18 cellular contexts compared by ENCODE assay signal in the genomic region with DNA sequence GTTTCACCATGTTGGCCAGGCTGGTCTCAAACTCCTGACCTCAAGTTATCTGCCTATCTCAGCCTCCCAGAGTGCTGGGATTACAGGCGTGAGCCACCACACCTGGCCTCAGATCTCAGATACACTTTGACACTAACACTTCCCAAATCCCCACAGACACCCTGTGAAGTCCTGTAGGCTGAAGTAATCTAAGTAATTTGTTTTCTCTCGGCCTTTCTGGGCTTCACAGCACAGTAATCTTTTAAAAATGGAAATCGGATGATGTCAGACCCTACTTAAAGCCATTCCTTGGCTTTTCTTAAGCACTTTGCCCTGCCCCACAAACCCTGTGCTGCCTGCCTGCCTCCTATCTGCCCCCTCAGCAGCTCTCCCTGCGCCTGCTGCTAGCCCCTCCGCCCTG. TPM values are rescaled to one million over a fixed set of nuclear protein-coding genes. Genes with fewer than 3 reads are reported as not detected.
DNase-seq lines count a peak whose midpoint lies in the region; ATAC-seq and TF ChIP-seq lines count a peak whose summit lies in the region.
"Had no signal": no experiment of that assay in that cellular context is flagged by ENCODE, and none has a peak within 500 bp of the region (broad histone marks: within the 10 kb centered on the region; RNA-seq: fewer than 3 reads in every experiment).

No MANE protein-coding gene starts in this region.

- peak overlapping the region; percentile 80 for H4K91ac ChIP-seq in mesenchymal stem cell (ENCODE audit: low read length)

- no peak for DNase-seq in activated CD8-positive, alpha-beta T cell treated with anti-CD3 and anti-CD28 coated beads, Interleukin-2, amount 10 ng/mL, durations not matched to agents 7 days and 5 days
- DNase-seq in activated CD8-positive, alpha-beta T cell treated with anti-CD3 and anti-CD28 coated beads for 36 hours = no peak
- DNase-seq in WTC11 (ENCODE audit: low spot score) (no peak), mesenchymal stem cell (no peak), BE2C (no peak), tibial nerve (ENCODE audit: low spot score in 2 of 2) (no peak)
- DNase-seq: activated CD4-positive, alpha-beta T cell treated with anti-CD3 and anti-CD28 coated beads for 4 hours; activated T-cell treated with anti-CD3 and anti-CD28 coated beads, Interleukin-2, amount 50 U/mL, for 24 hours; GDM1; heart left ventricle; NCI-H1436; NCI-H2227 treated with DMSO at 0.1 percent for 48 hours; pancreas; Right ventricle myocardium superior; T1000 had no signal

- H3K4me3 Mint-ChIP-seq in activated CD8-positive, alpha-beta T cell treated with anti-CD3 and anti-CD28 coated beads, Interleukin-2, amount 10 ng/mL, durations not matched to agents 7 days and 5 days = no peak overlapping the region
- H3K4me3 Mint-ChIP-seq in activated CD8-positive, alpha-beta T cell treated with anti-CD3 and anti-CD28 coated beads for 36 hours = no peak overlapping the region
- H3K4me3 Mint-ChIP-seq in WTC11 = no peak overlapping the region
- H3K4me3 Mint-ChIP-seq: activated naive CD8-positive, alpha-beta T cell; activated T-cell treated with anti-CD3 and anti-CD28 coated beads, Interleukin-2, amount 50 U/mL, for 24 hours had no signal

- no peak overlapping the region for H3K4me2 ChIP-seq in mesenchymal stem cell (ENCODE audit: low read length, poor library complexity, severe bottlenecking)

- H2BK5ac ChIP-seq in mesenchymal stem cell (ENCODE audit: low read depth, low read length, poor library complexity, severe bottlenecking) = no peak overlapping the region

- H3K4ac ChIP-seq in mesenchymal stem cell (ENCODE audit: low read depth in 1 of 2, low read length in 2 of 2) = peak overlapping the region in 1 of 2 experiments; percentile 35

- H3K79me1 ChIP-seq in mesenchymal stem cell (replicated peaks; ENCODE audit: low read length, poor library complexity, severe bottlenecking) = peaks cover 11% of the 10 kb centered on the region

- H3K36me3 Mint-ChIP-seq in activated CD8-positive, alpha-beta T cell treated with anti-CD3 and anti-CD28 coated beads, Interleukin-2, amount 10 ng/mL, durations not matched to agents 7 days and 5 days (ENCODE audit: low read depth) = peaks cover 66% of the 10 kb centered on the region
- H3K36me3 Mint-ChIP-seq in activated CD8-positive, alpha-beta T cell treated with anti-CD3 and anti-CD28 coated beads for 36 hours (ENCODE audit: low read depth) = peaks cover 77% of the 10 kb centered on the region
- H3K36me3 Mint-ChIP-seq in WTC11 = peaks cover 86% of the 10 kb centered on the region

- CTCF ChIA-PET in activated CD8-positive, alpha-beta T cell treated with anti-CD3 and anti-CD28 coated beads, Interleukin-2, amount 10 ng/mL, durations not matched to agents 7 days and 5 days (lab: Charles Lee) = no interaction called here
- CTCF ChIA-PET in activated CD8-positive, alpha-beta T cell treated with anti-CD3 and anti-CD28 coated beads for 36 hours (lab: Charles Lee) = no interaction called here
- CTCF ChIA-PET in WTC11 (lab: Charles Lee) = no interaction called here

- no peak for ATAC-seq in activated CD8-positive, alpha-beta T cell treated with anti-CD3 and anti-CD28 coated beads, Interleukin-2, amount 10 ng/mL, durations not matched to agents 7 days and 5 days
- no peak for ATAC-seq in activated CD8-positive, alpha-beta T cell treated with anti-CD3 and anti-CD28 coated beads for 36 hours
- no peak for ATAC-seq in WTC11
- no peak for ATAC-seq in GM21390 (IDR thresholded peaks at IDR 0.05; ENCODE audit: unreplicated experiment)
- ATAC-seq: heart left ventricle, pancreas had no signal

- intact Hi-C loops in activated CD8-positive, alpha-beta T cell treated with anti-CD3 and anti-CD28 coated beads for 36 hours (cut with micrococcal nuclease) = no loop called here

- no peaks in the 10 kb centered on the region for H3K27me3 ChIP-seq in mesenchymal stem cell (ENCODE audit: control insufficient read depth in 1 of 2, insufficient read depth in 1 of 2, low read length in 2 of 2)
- no peaks in the 10 kb centered on the region for H3K27me3 ChIP-seq in BE2C
- no peaks in the 10 kb centered on the region for H3K27me3 ChIP-seq in tibial nerve
- H3K27me3 ChIP-seq: heart left ventricle, pancreas had no signal

- TF ChIP-seq EP300 in tibial nerve (IDR thresholded peaks at IDR 0.05) = no peak

- H3K27me3 Mint-ChIP-seq in activated CD8-positive, alpha-beta T cell treated with anti-CD3 and anti-CD28 coated beads, Interleukin-2, amount 10 ng/mL, durations not matched to agents 7 days and 5 days (ENCODE audit: low read depth) = no peaks in the 10 kb centered on the region
- no peaks in the 10 kb centered on the region for H3K27me3 Mint-ChIP-seq in activated CD8-positive, alpha-beta T cell treated with anti-CD3 and anti-CD28 coated beads for 36 hours
- no peaks in the 10 kb centered on the region for H3K27me3 Mint-ChIP-seq in WTC11 (ENCODE audit: low read depth)
- H3K27me3 Mint-ChIP-seq: activated naive CD8-positive, alpha-beta T cell; activated T-cell treated with anti-CD3 and anti-CD28 coated beads, Interleukin-2, amount 50 U/mL, for 24 hours had no signal

- peaks cover 31 to 76% of the 10 kb centered on the region in 2 experiments for H3K36me3 ChIP-seq in mesenchymal stem cell (ENCODE audit: control insufficient read depth in 1 of 2, insufficient read depth in 2 of 2, low read depth in 1 of 2, low read length in 2 of 2)
- peaks cover 68% of the 10 kb centered on the region for H3K36me3 ChIP-seq in BE2C
- H3K36me3 ChIP-seq in tibial nerve = peaks cover 0 to 58% (median 6%) of the 10 kb centered on the region in 3 donors

- H3K14ac ChIP-seq in mesenchymal stem cell (ENCODE audit: low read length in 2 of 2) = no peak overlapping the region

- 86% methylated on average over 4 of the region's 5 CpGs for WGBS in mesenchymal stem cell
- 95% methylated on average over 5 of the region's 5 CpGs for WGBS in tibial nerve, 2 donors

- peak overlapping the region; percentile 25 to 58 for H3K18ac ChIP-seq in mesenchymal stem cell (ENCODE audit: low read depth in 1 of 2, low read length in 2 of 2)

- H3K4me1 ChIP-seq in mesenchymal stem cell (ENCODE audit: control insufficient read depth, insufficient read depth, low read depth, low read length) = peaks cover 10% of the 10 kb centered on the region
- H3K4me1 ChIP-seq in BE2C = no peaks in the 10 kb centered on the region
- peaks cover 0 to 24% (median 2%) of the 10 kb centered on the region in 4 donors for H3K4me1 ChIP-seq in tibial nerve
- H3K4me1 ChIP-seq: heart left ventricle, pancreas had no signal

- no peak for TF ChIP-seq CTCF in activated CD8-positive, alpha-beta T cell treated with anti-CD3 and anti-CD28 coated beads for 36 hours (IDR thresholded peaks at IDR 0.05)
- no peak for TF ChIP-seq CTCF in WTC11 (IDR thresholded peaks at IDR 0.05)
- no peak for TF ChIP-seq CTCF in BE2C (IDR thresholded peaks at IDR 0.05; ENCODE audit: low read depth, low read length)
- no peak for TF ChIP-seq CTCF in tibial nerve (IDR thresholded peaks at IDR 0.05)

- H2AK5ac ChIP-seq in mesenchymal stem cell (ENCODE audit: low read length, severe bottlenecking) = no peak overlapping the region

- H3K4me3 ChIP-seq in mesenchymal stem cell (ENCODE audit: insufficient read depth in 1 of 2, low read depth in 1 of 2, low read length in 2 of 2) = no peak overlapping the region
- H3K4me3 ChIP-seq in BE2C (ENCODE audit: low read depth, low read length) = no peak overlapping the region
- no peak overlapping the region for H3K4me3 ChIP-seq in tibial nerve
- H3K4me3 ChIP-seq: heart left ventricle, pancreas had no signal

- H2BK120ac ChIP-seq in mesenchymal stem cell (ENCODE audit: low read depth, low read length) = no peak overlapping the region

- POLR2A ChIA-PET in activated CD8-positive, alpha-beta T cell treated with anti-CD3 and anti-CD28 coated beads, Interleukin-2, amount 10 ng/mL, durations not matched to agents 7 days and 5 days (lab: Charles Lee) = no interaction called here
- POLR2A ChIA-PET in activated CD8-positive, alpha-beta T cell treated with anti-CD3 and anti-CD28 coated beads for 36 hours (lab: Charles Lee) = interaction anchor here (0.7 kb wide), 1 partner anchor 27 kb away, joined by 3 read pairs; no protein-coding TSS in a partner anchor
- POLR2A ChIA-PET in WTC11 (lab: Charles Lee) = no interaction called here

- H2AFZ ChIP-seq in mesenchymal stem cell (ENCODE audit: low read depth, low read length) = no peak overlapping the region

- H3K27ac ChIP-seq in mesenchymal stem cell (ENCODE audit: low read length, poor library complexity, severe bottlenecking) (no peak overlapping the region), temporal lobe (ENCODE audit: low read depth, low read length) (peak overlapping the region; percentile 97), tibial nerve (peak overlapping the region in 2 of 4 donors; percentile 58 to 81)
- H3K27ac ChIP-seq: pancreas had no signal

- no peak overlapping the region for H3K23ac ChIP-seq in mesenchymal stem cell (ENCODE audit: low read length in 2 of 2)

- H3K4me1 Mint-ChIP-seq in activated CD8-positive, alpha-beta T cell treated with anti-CD3 and anti-CD28 coated beads, Interleukin-2, amount 10 ng/mL, durations not matched to agents 7 days and 5 days (ENCODE audit: low read depth) = peaks cover 17% of the 10 kb centered on the region
- H3K4me1 Mint-ChIP-seq in activated CD8-positive, alpha-beta T cell treated with anti-CD3 and anti-CD28 coated beads for 36 hours (ENCODE audit: low read depth) = peaks cover 42% of the 10 kb centered on the region
- peaks cover 30% of the 10 kb centered on the region for H3K4me1 Mint-ChIP-seq in WTC11

- peak overlapping the region; percentile 2 for H3K27ac Mint-ChIP-seq in activated CD8-positive, alpha-beta T cell treated with anti-CD3 and anti-CD28 coated beads, Interleukin-2, amount 10 ng/mL, durations not matched to agents 7 days and 5 days
- H3K27ac Mint-ChIP-seq in activated CD8-positive, alpha-beta T cell treated with anti-CD3 and anti-CD28 coated beads for 36 hours = no peak overlapping the region
- peak overlapping the region; percentile 32 for H3K27ac Mint-ChIP-seq in WTC11
- H3K27ac Mint-ChIP-seq: activated naive CD8-positive, alpha-beta T cell; activated T-cell treated with anti-CD3 and anti-CD28 coated beads, Interleukin-2, amount 50 U/mL, for 24 hours had no signal

- no peak for TF ChIP-seq POLR2A in tibial nerve (IDR thresholded peaks at IDR 0.05)

- no peaks in the 10 kb centered on the region for H3K9me3 ChIP-seq in mesenchymal stem cell (ENCODE audit: control insufficient read depth, low read length)
- no peaks in the 10 kb centered on the region for H3K9me3 ChIP-seq in BE2C
- H3K9me3 ChIP-seq in tibial nerve = no peaks in the 10 kb centered on the region
- H3K9me3 ChIP-seq: heart left ventricle, pancreas had no signal

- no peak overlapping the region for H2BK12ac ChIP-seq in mesenchymal stem cell (ENCODE audit: low read length in 2 of 2)

- no peak overlapping the region for H3K9ac ChIP-seq in mesenchymal stem cell (ENCODE audit: low read length)

- no peak overlapping the region for H2BK15ac ChIP-seq in mesenchymal stem cell (ENCODE audit: low read depth, poor library complexity, severe bottlenecking)

- H4K8ac ChIP-seq in mesenchymal stem cell (ENCODE audit: low read length) = peak overlapping the region; percentile 12

- no peaks in the 10 kb centered on the region for H3K9me3 Mint-ChIP-seq in activated CD8-positive, alpha-beta T cell treated with anti-CD3 and anti-CD28 coated beads, Interleukin-2, amount 10 ng/mL, durations not matched to agents 7 days and 5 days (ENCODE audit: insufficient read depth)
- no peaks in the 10 kb centered on the region for H3K9me3 Mint-ChIP-seq in activated CD8-positive, alpha-beta T cell treated with anti-CD3 and anti-CD28 coated beads for 36 hours
- H3K9me3 Mint-ChIP-seq in WTC11 = no peaks in the 10 kb centered on the region
- H3K9me3 Mint-ChIP-seq: activated T-cell treated with anti-CD3 and anti-CD28 coated beads, Interleukin-2, amount 50 U/mL, for 24 hours had no signal

RNA-seq across cellular contexts. Expression of a gene that starts 16.2 kb away (rescaled TPM):
- total RNA-seq in activated CD8-positive, alpha-beta T cell treated with anti-CD3 and anti-CD28 coated beads, Interleukin-2, amount 10 ng/mL, durations not matched to agents 7 days and 5 days = 100 to 1,000 TPM; 170 to 182 TPM
- 100 to 1,000 TPM; 309 to 319 TPM for total RNA-seq in activated CD8-positive, alpha-beta T cell treated with anti-CD3 and anti-CD28 coated beads for 36 hours
- total RNA-seq in WTC11 (2021) (285 to 309 TPM (median 290 TPM) in 3 replicates), temporal lobe (21.6 TPM), tibial nerve (10 to 100 TPM; 31.6 to 64.5 (median 44.9) TPM)
- polyA plus RNA-seq in mesenchymal stem cell (2013, experiment 1 of 2) = 182 TPM
- polyA plus RNA-seq in mesenchymal stem cell (2013, experiment 2 of 2) = 193 TPM
- polyA plus RNA-seq in BE2C (2012; ENCODE audit: insufficient read depth, insufficient read length, low read depth) = 208 TPM
